Comparison of ENCODE assay signal across 8 cellular contexts in genomic region chr9:136328011-136328621, GRCh38. TPM values are rescaled to one million over a fixed set of nuclear protein-coding genes. Genes with fewer than 3 reads are reported as not detected.
DNase-seq lines count a peak whose midpoint lies in the region; ATAC-seq, FAIRE-seq and TF ChIP-seq lines count a peak whose summit lies in the region.

No MANE protein-coding gene starts in this region.

- no peak for FAIRE-seq in K562 (lab: Jason Lieb, UNC)

- H3K4me2 ChIP-seq in K562 (ENCODE audit: insufficient read depth, low read length), result peak overlapping the region; percentile 77

- BruUV-seq in K562 (replicated peaks; lab: Mats Ljungman, UMichigan), result TSS peak; percentile 51

- no peak for TF ChIP-seq RAD21 in K562 (CRISPR knock-in tag; conservative IDR thresholded peaks at IDR 0.05 in 1 of 2, IDR thresholded peaks at IDR 0.05 in 1 of 2)

- H3K4me3 ChIP-seq in heart left ventricle, result peak overlapping the region; percentile 48 to 86 (median 71)
- H3K4me3 ChIP-seq in K562, result peak overlapping the region; percentile 52
- H3K4me3 ChIP-seq in lower lobe of right lung, result peak overlapping the region; percentile 67
- H3K4me3 ChIP-seq in vagina, result peak overlapping the region; percentile 71 to 87

- no peak for TF ChIP-seq EP300 in K562 (IDR thresholded peaks at IDR 0.05; ENCODE audit: low read length)

- intact Hi-C loops in heart left ventricle (cut with DNase I) (no loop called here), Right ventricle myocardium superior (cut with DNase I) (no loop called here), K562 (cut with micrococcal nuclease) (no loop called here), lower lobe of right lung (cut with DNase I) (no loop called here), vagina (cut with DNase I) (no loop called here)

- H2AFZ ChIP-seq in K562 (ENCODE audit: low read depth, low read length), result no peak overlapping the region

- H3K27me3 ChIP-seq in heart left ventricle (no peaks in the 10 kb centered on the region), K562 (ENCODE audit: control insufficient read depth in 2 of 2, insufficient read depth in 2 of 2, low read length in 2 of 2) (peaks cover 6 to 16% of the 10 kb centered on the region in 2 experiments; a peak in 2 of 5 replicates), lower lobe of right lung (ENCODE audit: low read depth) (peaks cover 3% of the 10 kb centered on the region), vagina (no peaks in the 10 kb centered on the region)

- H3K27ac ChIP-seq in heart left ventricle, result peak overlapping the region; percentile 39 to 84 (median 76)
- H3K27ac ChIP-seq in K562 (ENCODE audit: extremely low read depth, low read depth, low read length), result peak overlapping the region; percentile 52; the same call in 1 of the 3 replicates
- peak overlapping the region; percentile 86 for H3K27ac ChIP-seq in lower lobe of right lung
- H3K27ac ChIP-seq in vagina, result peak overlapping the region; percentile 94

- H4K20me1 ChIP-seq in K562 (replicated peaks; ENCODE audit: control insufficient read depth, insufficient read depth, low read length), result no peaks in the 10 kb centered on the region

- peak overlapping the region; percentile 63 to 88 for H3K9ac ChIP-seq in K562 (ENCODE audit: insufficient read depth in 1 of 2, low read depth in 2 of 2, low read length in 2 of 2)

- peaks cover 15% of the 10 kb centered on the region for H3K79me2 ChIP-seq in K562 (ENCODE audit: control insufficient read depth, insufficient read depth, low read length)

- peak in 1 of 5 donors; percentile 66 for DNase-seq in heart left ventricle
- DNase-seq in Right ventricle myocardium superior, result no peak
- DNase-seq in K562 (ENCODE audit: extremely low read depth in 1 of 4, low spot score in 3 of 4), result no peak
- DNase-seq in lower lobe of right lung, result peak; percentile 71
- DNase-seq in vagina (ENCODE audit: extremely low spot score in 2 of 2), result no peak

- CTCF ChIA-PET in K562 (lab: Yijun Ruan, JAX; ENCODE audit: low intra/inter-chr PET ratio), result no interaction called here

- WGBS in heart left ventricle, 4 donors, result 0 to 31% (median 21%) methylated on average over 3 to 13 of the region's 13 CpGs
- WGBS in K562 (ENCODE audit: insufficient coverage, low coverage, missing lambda C conversion rate), result 77% methylated on average over 10 of the region's 13 CpGs

- POLR2A ChIA-PET in K562 (lab: Yijun Ruan, JAX), result interaction anchor here (1.6 kb wide), 1 partner anchor 9 kb away, joined by 5 read pairs; no protein-coding TSS in a partner anchor

- H3K36me3 ChIP-seq in heart left ventricle, result peaks cover 0 to 3% (median 0%) of the 10 kb centered on the region in 9 donors
- no peaks in the 10 kb centered on the region for H3K36me3 ChIP-seq in K562 (ENCODE audit: control insufficient read depth, insufficient read depth, low read length)
- no peaks in the 10 kb centered on the region for H3K36me3 ChIP-seq in lower lobe of right lung
- no peaks in the 10 kb centered on the region for H3K36me3 ChIP-seq in vagina

- peaks cover 5 to 62% (median 28%) of the 10 kb centered on the region in 12 donors for H3K4me1 ChIP-seq in heart left ventricle
- peaks cover 4 to 92% of the 10 kb centered on the region in 2 experiments for H3K4me1 ChIP-seq in K562 (replicated peaks in 1 of 2; ENCODE audit: control insufficient read depth in 2 of 2, insufficient read depth in 2 of 2, low read length in 2 of 2)
- peaks cover 31% of the 10 kb centered on the region for H3K4me1 ChIP-seq in lower lobe of right lung
- peaks cover 58% of the 10 kb centered on the region for H3K4me1 ChIP-seq in vagina

- no peak for ATAC-seq in heart left ventricle
- no peak for ATAC-seq in Right ventricle myocardium superior (ENCODE audit: poor library complexity)
- ATAC-seq in K562, result no peak
- ATAC-seq in lower lobe of right lung, result peak; percentile 13 to 16
- no peak for ATAC-seq in GM21737 (IDR thresholded peaks at IDR 0.05; ENCODE audit: unreplicated experiment)
- no peak for ATAC-seq in GM21447 (IDR thresholded peaks at IDR 0.05; ENCODE audit: unreplicated experiment)
- ATAC-seq in GM21619 (IDR thresholded peaks at IDR 0.05; ENCODE audit: unreplicated experiment), result no peak

- in situ Hi-C loops in K562 (cut with MboI), result loop anchor here (25.0 kb wide), 1 partner anchor 309 kb away; no protein-coding TSS in a partner anchor

- TF ChIP-seq CTCF in heart left ventricle (IDR thresholded peaks at IDR 0.05) (no peak), K562 (IDR thresholded peaks at IDR 0.05 in 2 of 3, conservative IDR thresholded peaks at IDR 0.05 in 1 of 3; ENCODE audit: insufficient read depth in 2 of 3, low read depth in 1 of 3, low read length in 3 of 3) (no peak), lower lobe of right lung (IDR thresholded peaks at IDR 0.05) (no peak), vagina (IDR thresholded peaks at IDR 0.05) (no peak)

- H3K9me3 ChIP-seq in heart left ventricle (no peaks in the 10 kb centered on the region), K562 (replicated peaks; ENCODE audit: control insufficient read depth, insufficient read depth, low read depth, low read length) (no peaks in the 10 kb centered on the region), lower lobe of right lung (no peaks in the 10 kb centered on the region), vagina (no peaks in the 10 kb centered on the region)

- no peaks in the 10 kb centered on the region for H3K9me1 ChIP-seq in K562 (ENCODE audit: control insufficient read depth, insufficient read depth, low read length)

- TF ChIP-seq POLR2A in heart left ventricle (IDR thresholded peaks at IDR 0.05) (no peak), K562 (conservative IDR thresholded peaks at IDR 0.05) (no peak), vagina (IDR thresholded peaks at IDR 0.05) (no peak)

RNA-seq across cellular contexts. Expression of gene GPSM1, which starts 0.8 kb away (rescaled TPM):
- total RNA-seq in heart left ventricle (10 to 100 TPM; 24.1 to 52.0 (median 31.7) TPM), Right ventricle myocardium superior (50.3 TPM), K562 (2014; rRNA removed) (12.7 and 16.0 TPM in 2 replicates), K562 (2014; rRNA removed; fragmentation: Illumina TruSeq; extraction: Trizol) (0.54 and 0.76 TPM in 2 replicates), K562 (2015; rRNA removed; fragmentation: Illumina TruSeq; extraction: Trizol) (3.1 and 4.1 TPM in 2 replicates), K562 (2021) (12.4 and 14.2 TPM in 2 replicates), lower lobe of right lung (19.2 TPM), vagina (35.4 TPM)
- polyA plus RNA-seq in heart left ventricle (10 to 100 TPM; 31.5 to 80.2 TPM), K562 (2011; rRNA removed) (5.4 and 6.7 TPM in 2 replicates), K562 (2014; fragmentation: Illumina TruSeq; extraction: Trizol) (1.9 and 5.2 TPM in 2 replicates), K562 (2014; fragmentation: Nextera tagmentation; extraction: Ambion mirVana) (under 1 TPM; 0.04 to 0.10 TPM), K562 (2014; rRNA removed) (9.2 and 10.1 TPM in 2 replicates)
- 13.9 and 58.1 TPM in 2 replicates for total RNA-seq in K562 (2011; cell fraction: chromatin; rRNA removed; ENCODE audit: low replicate concordance)
- total RNA-seq in K562 (2011; cell fraction: nucleolus; rRNA removed), result 30.3 and 36.2 TPM in 2 replicates
- 16.3 and 19.9 TPM in 2 replicates for total RNA-seq in K562 (2011; cell fraction: nucleoplasm; rRNA removed)
- 5.4 and 23.3 TPM in 2 replicates for polyA plus RNA-seq in K562 (2011; cell fraction: cytosol; rRNA removed)
- 21.3 and 47.7 TPM in 2 replicates for polyA plus RNA-seq in K562 (2011; cell fraction: nucleus; rRNA removed)
- 5.3 and 13.8 TPM in 2 replicates for polyA plus RNA-seq in K562 (2012)
- 1.4 and 3.0 TPM in 2 replicates for polyA minus RNA-seq in K562 (2011; rRNA and poly(A)+ RNA removed)
- 7.8 and 9.2 TPM in 2 replicates for polyA minus RNA-seq in K562 (2011; cell fraction: cytosol; rRNA and poly(A)+ RNA removed)
- 12.7 and 13.3 TPM in 2 replicates for polyA minus RNA-seq in K562 (2011; cell fraction: nucleus; rRNA and poly(A)+ RNA removed)

RNA-seq across cellular contexts. Expression of gene CCDC187, which starts 24.2 kb away (rescaled TPM):
- total RNA-seq in heart left ventricle, result under 1 TPM in 1 of 9 donors, not detected in 8; 0.04 TPM
- not detected for polyA plus RNA-seq in heart left ventricle
- not detected for total RNA-seq in Right ventricle myocardium superior
- total RNA-seq in K562 (2011; cell fraction: chromatin; rRNA removed; ENCODE audit: low replicate concordance), result 0.53 TPM in 1 of 2 replicates, not detected in the other
- total RNA-seq in K562 (2011; cell fraction: nucleolus; rRNA removed), result 0.13 and 0.33 TPM in 2 replicates
- 0.15 and 0.46 TPM in 2 replicates for total RNA-seq in K562 (2011; cell fraction: nucleoplasm; rRNA removed)
- total RNA-seq in K562 (2014; rRNA removed), result not detected in 2 replicates
- total RNA-seq in K562 (2014; rRNA removed; fragmentation: Illumina TruSeq; extraction: Trizol), result not detected in 2 replicates
- total RNA-seq in K562 (2015; rRNA removed; fragmentation: Illumina TruSeq; extraction: Trizol), result not detected in 2 replicates
- total RNA-seq in K562 (2021), result 0.02 TPM in 1 of 2 replicates, not detected in the other
- not detected in 2 replicates for polyA plus RNA-seq in K562 (2011; rRNA removed)
- 0.07 TPM in 1 of 2 replicates, not detected in the other for polyA plus RNA-seq in K562 (2011; cell fraction: cytosol; rRNA removed)
- 0.01 and 0.40 TPM in 2 replicates for polyA plus RNA-seq in K562 (2011; cell fraction: nucleus; rRNA removed)
- 0.04 TPM in 1 of 2 replicates, not detected in the other for polyA plus RNA-seq in K562 (2012)
- not detected in 2 replicates for polyA plus RNA-seq in K562 (2014; fragmentation: Illumina TruSeq; extraction: Trizol)
- polyA plus RNA-seq in K562 (2014; fragmentation: Nextera tagmentation; extraction: Ambion mirVana), result not detected
- not detected in 2 replicates for polyA plus RNA-seq in K562 (2014; rRNA removed)
- not detected in 2 replicates for polyA minus RNA-seq in K562 (2011; rRNA and poly(A)+ RNA removed)
- polyA minus RNA-seq in K562 (2011; cell fraction: cytosol; rRNA and poly(A)+ RNA removed), result not detected in 2 replicates
- polyA minus RNA-seq in K562 (2011; cell fraction: nucleus; rRNA and poly(A)+ RNA removed), result 0.11 and 0.27 TPM in 2 replicates
- total RNA-seq in lower lobe of right lung, result 6.6 TPM
- not detected for total RNA-seq in vagina

RNA-seq across cellular contexts. Expression of gene DNLZ, which starts 35.4 kb away (rescaled TPM):
- total RNA-seq in heart left ventricle, result 10 to 100 TPM; 21.3 to 67.8 (median 33.6) TPM
- polyA plus RNA-seq in heart left ventricle, result 10 to 100 TPM; 22.6 to 36.8 TPM
- total RNA-seq in Right ventricle myocardium superior, result 39.9 TPM
- 3.5 and 12.0 TPM in 2 replicates for total RNA-seq in K562 (2011; cell fraction: chromatin; rRNA removed; ENCODE audit: low replicate concordance)
- total RNA-seq in K562 (2011; cell fraction: nucleolus; rRNA removed), result 9.3 and 11.7 TPM in 2 replicates
- 3.4 and 4.8 TPM in 2 replicates for total RNA-seq in K562 (2011; cell fraction: nucleoplasm; rRNA removed)
- 44.6 and 56.7 TPM in 2 replicates for total RNA-seq in K562 (2014; rRNA removed)
- total RNA-seq in K562 (2014; rRNA removed; fragmentation: Illumina TruSeq; extraction: Trizol), result 2.2 and 3.4 TPM in 2 replicates
- 10.0 and 10.8 TPM in 2 replicates for total RNA-seq in K562 (2015; rRNA removed; fragmentation: Illumina TruSeq; extraction: Trizol)
- total RNA-seq in K562 (2021), result 25.6 and 25.8 TPM in 2 replicates
- polyA plus RNA-seq in K562 (2011; rRNA removed), result 3.1 and 3.2 TPM in 2 replicates
- polyA plus RNA-seq in K562 (2011; cell fraction: cytosol; rRNA removed), result 7.6 and 27.3 TPM in 2 replicates
- 4.2 and 7.4 TPM in 2 replicates for polyA plus RNA-seq in K562 (2011; cell fraction: nucleus; rRNA removed)
- polyA plus RNA-seq in K562 (2012), result 8.5 and 15.9 TPM in 2 replicates
- 2.2 and 4.2 TPM in 2 replicates for polyA plus RNA-seq in K562 (2014; fragmentation: Illumina TruSeq; extraction: Trizol)
- under 1 TPM; 0.17 to 0.36 TPM for polyA plus RNA-seq in K562 (2014; fragmentation: Nextera tagmentation; extraction: Ambion mirVana)
- 22.1 and 29.8 TPM in 2 replicates for polyA plus RNA-seq in K562 (2014; rRNA removed)
- 0.28 TPM in 1 of 2 replicates, not detected in the other for polyA minus RNA-seq in K562 (2011; rRNA and poly(A)+ RNA removed)
- 2.6 and 3.4 TPM in 2 replicates for polyA minus RNA-seq in K562 (2011; cell fraction: cytosol; rRNA and poly(A)+ RNA removed)
- polyA minus RNA-seq in K562 (2011; cell fraction: nucleus; rRNA and poly(A)+ RNA removed), result 2.9 and 3.6 TPM in 2 replicates
- 12.9 TPM for total RNA-seq in lower lobe of right lung
- 25.0 TPM for total RNA-seq in vagina

RNA-seq across cellular contexts. Expression of gene CARD9, which starts 45.4 kb away (rescaled TPM):
- total RNA-seq in heart left ventricle, result 1 to 10 TPM in 2 of 9 donors, under 1 TPM in 7; 0.30 to 7.1 (median 0.77) TPM
- polyA plus RNA-seq in heart left ventricle, result under 1 TPM; 0.69 to 1.00 TPM
- total RNA-seq in Right ventricle myocardium superior, result 0.78 TPM
- total RNA-seq in K562 (2011; cell fraction: chromatin; rRNA removed; ENCODE audit: low replicate concordance), result 37.4 and 149 TPM in 2 replicates
- total RNA-seq in K562 (2011; cell fraction: nucleolus; rRNA removed), result 92.6 and 92.9 TPM in 2 replicates
- 39.7 and 46.5 TPM in 2 replicates for total RNA-seq in K562 (2011; cell fraction: nucleoplasm; rRNA removed)
- total RNA-seq in K562 (2014; rRNA removed), result 37.6 and 40.1 TPM in 2 replicates
- 3.5 and 3.6 TPM in 2 replicates for total RNA-seq in K562 (2014; rRNA removed; fragmentation: Illumina TruSeq; extraction: Trizol)
- total RNA-seq in K562 (2015; rRNA removed; fragmentation: Illumina TruSeq; extraction: Trizol), result 14.6 and 15.8 TPM in 2 replicates
- total RNA-seq in K562 (2021), result 35.6 and 42.7 TPM in 2 replicates
- polyA plus RNA-seq in K562 (2011; rRNA removed), result 9.7 and 27.8 TPM in 2 replicates
- polyA plus RNA-seq in K562 (2011; cell fraction: cytosol; rRNA removed), result 10.5 and 13.4 TPM in 2 replicates
- 231 and 234 TPM in 2 replicates for polyA plus RNA-seq in K562 (2011; cell fraction: nucleus; rRNA removed)
- polyA plus RNA-seq in K562 (2012), result 21.9 and 61.0 TPM in 2 replicates
- 4.7 and 13.2 TPM in 2 replicates for polyA plus RNA-seq in K562 (2014; fragmentation: Illumina TruSeq; extraction: Trizol)
- 1 to 10 TPM; 1.7 to 2.0 TPM for polyA plus RNA-seq in K562 (2014; fragmentation: Nextera tagmentation; extraction: Ambion mirVana)
- 40.4 and 53.0 TPM in 2 replicates for polyA plus RNA-seq in K562 (2014; rRNA removed)
- 4.8 and 5.0 TPM in 2 replicates for polyA minus RNA-seq in K562 (2011; rRNA and poly(A)+ RNA removed)
- 7.2 and 12.8 TPM in 2 replicates for polyA minus RNA-seq in K562 (2011; cell fraction: cytosol; rRNA and poly(A)+ RNA removed)
- polyA minus RNA-seq in K562 (2011; cell fraction: nucleus; rRNA and poly(A)+ RNA removed), result 25.8 and 55.4 TPM in 2 replicates
- 15.0 TPM for total RNA-seq in lower lobe of right lung
- total RNA-seq in vagina, result 16.9 TPM

Comparison
In these comparisons a context has a peak if more than half of its experiments do, and no peak if none do; other contexts are left out.
1. ATAC-seq: peak in lower lobe of right lung (2 of 2); none in heart left ventricle (0 of 4), Right ventricle myocardium superior (single experiment), K562 (single experiment), GM21737 (single experiment), GM21447 (single experiment) and GM21619 (single experiment).
2. Peak in every context shown above with its lines, with median percentiles within 50 percentile points of each other: H3K27ac ChIP-seq and H3K4me3 ChIP-seq.